In genomic region chr11:64040684-64041267, GRCh38 we compare ENCODE assay signal across 1 cellular context.
TF ChIP-seq lines count a peak whose summit lies in the region.

No MANE protein-coding gene starts in this region.

TF ChIP-seq in GM12878, 131 proteins besides CTCF, POLR2A, EP300 and RAD21 (continued from another document):
- TF ChIP-seq RELB (IDR thresholded peaks at IDR 0.05; ENCODE audit: low read depth) (no peak), CUX1 (IDR thresholded peaks at IDR 0.05; ENCODE audit: insufficient replicate concordance, low read depth, low read length) (no peak), DPF2 (IDR thresholded peaks at IDR 0.05) (no peak), ATF3 (IDR thresholded peaks at IDR 0.05; ENCODE audit: borderline replicate concordance, extremely low read depth, low read depth, low read length) (no peak), FOXM1 (IDR thresholded peaks at IDR 0.05; ENCODE audit: low read depth, low read length) (no peak), PAX5 (IDR thresholded peaks at IDR 0.05; ENCODE audit: borderline replicate concordance, low read depth, low read length) (no peak), STAT3 (IDR thresholded peaks at IDR 0.05; ENCODE audit: low read depth, low read length) (no peak), CEBPZ (IDR thresholded peaks at IDR 0.05; ENCODE audit: low read depth, low read length) (no peak), ZBTB33 (IDR thresholded peaks at IDR 0.05) (no peak), CBFB (IDR thresholded peaks at IDR 0.05; ENCODE audit: low read depth) (no peak), E2F4 (IDR thresholded peaks at IDR 0.05; ENCODE audit: low read depth, low read length) (no peak), MEF2B (IDR thresholded peaks at IDR 0.05; ENCODE audit: partially characterized antibody, poor library complexity, severe bottlenecking) (no peak), HDGF (IDR thresholded peaks at IDR 0.05) (no peak), CEBPB (IDR thresholded peaks at IDR 0.05; ENCODE audit: borderline replicate concordance in 1 of 2, low read depth in 2 of 2, low read length in 2 of 2) (no peak), SMC3 (IDR thresholded peaks at IDR 0.05; ENCODE audit: borderline replicate concordance, low read length) (no peak), NR2C1 (IDR thresholded peaks at IDR 0.05) (no peak), SPI1 (IDR thresholded peaks at IDR 0.05; ENCODE audit: borderline replicate concordance, insufficient read depth, low read depth, low read length) (no peak), EGR1 (IDR thresholded peaks at IDR 0.05; ENCODE audit: borderline replicate concordance in 1 of 2, low read depth in 2 of 2, low read length in 2 of 2) (no peak)
TF ChIP-seq in GM12878: peak in this region for 0.
